ENCODE assay signal across 10 cellular contexts in genomic region chr21:45306453-45306831, GRCh38. TPM values are rescaled to one million over a fixed set of nuclear protein-coding genes. Genes with fewer than 3 reads are reported as not detected.
DNase-seq lines count a peak whose midpoint lies in the region; ATAC-seq and TF ChIP-seq lines count a peak whose summit lies in the region.
"Had no signal": no experiment of that assay in that cellular context is flagged by ENCODE, and none has a peak within 500 bp of the region (broad histone marks: within the 10 kb centered on the region; RNA-seq: fewer than 3 reads in every experiment).

No MANE protein-coding gene starts in this region.

- H4K8ac ChIP-seq in H9 (replicated peaks; ENCODE audit: insufficient read length, low read depth, low read length) = no peak overlapping the region

- H3K79me1 ChIP-seq in H9 (ENCODE audit: insufficient read depth, low read depth, low read length, poor library complexity, severe bottlenecking) = no peaks in the 10 kb centered on the region

- H3K14ac ChIP-seq in H9 (ENCODE audit: insufficient read depth, low read length) = no peak overlapping the region

- H3K4me3 Mint-ChIP-seq in osteocyte (ENCODE audit: unreplicated experiment) (no peak overlapping the region), H9 (no peak overlapping the region)

- H2BK15ac ChIP-seq in H9 (ENCODE audit: low read depth, low read length) = no peak overlapping the region

- no peak overlapping the region for H2BK20ac ChIP-seq in H9 (ENCODE audit: low read depth, low read length, poor library complexity, severe bottlenecking)

- H3K4ac ChIP-seq in H9 (ENCODE audit: low read depth, low read length) = no peak overlapping the region

- no peak overlapping the region for H2AFZ ChIP-seq in H9 (ENCODE audit: low read length)
- H2AFZ ChIP-seq: hepatocyte had no signal

- H3K4me1 ChIP-seq in ascending aorta = peaks cover 3 to 14% of the 10 kb centered on the region in 2 donors
- H3K4me1 ChIP-seq in tibial artery = peaks cover 0 to 51% (median 36%) of the 10 kb centered on the region in 4 donors
- H3K4me1 ChIP-seq in H9 (ENCODE audit: insufficient read depth, low read length) = no peaks in the 10 kb centered on the region

- H3K4me1 Mint-ChIP-seq in osteocyte (ENCODE audit: unreplicated experiment) = peaks cover 56% of the 10 kb centered on the region
- peaks cover 22 to 33% of the 10 kb centered on the region in 2 experiments for H3K4me1 Mint-ChIP-seq in H9

- H3K4me3 ChIP-seq in ascending aorta = peak overlapping the region in 1 of 2 donors; percentile 3
- peak overlapping the region in 1 of 2 donors; percentile 9 for H3K4me3 ChIP-seq in tibial artery
- H3K4me3 ChIP-seq: hepatocyte had no signal

- H2BK12ac ChIP-seq in H9 (ENCODE audit: insufficient read length, low read depth, low read length) = no peak overlapping the region

- H3K56ac ChIP-seq in H9 (ENCODE audit: insufficient read length, low read depth, low read length) = no peak overlapping the region

- no peak overlapping the region for H3K4me2 ChIP-seq in H9 (ENCODE audit: insufficient read depth, insufficient read length, low read length)
- H3K4me2 ChIP-seq: hepatocyte had no signal

- no peak for TF ChIP-seq CTCF in ascending aorta (IDR thresholded peaks at IDR 0.05)
- TF ChIP-seq CTCF in osteocyte (IDR thresholded peaks at IDR 0.05) = no peak
- TF ChIP-seq CTCF in tibial artery (IDR thresholded peaks at IDR 0.05) = no peak
- no peak for TF ChIP-seq CTCF in H9 (conservative IDR thresholded peaks at IDR 0.05)

- H3K9me3 ChIP-seq in ascending aorta = no peaks in the 10 kb centered on the region
- H3K9me3 ChIP-seq in tibial artery = no peaks in the 10 kb centered on the region
- no peaks in the 10 kb centered on the region for H3K9me3 ChIP-seq in H9 (ENCODE audit: control insufficient read depth, low read depth, low read length)

- no peak overlapping the region for H2AK5ac ChIP-seq in H9 (ENCODE audit: insufficient read length, low read length)

- H3K9me3 Mint-ChIP-seq in osteocyte (ENCODE audit: unreplicated experiment) = no peaks in the 10 kb centered on the region
- no peaks in the 10 kb centered on the region; a peak in 1 of 5 replicates for H3K9me3 Mint-ChIP-seq in H9

- intact Hi-C loops in ascending aorta (cut with DNase I) (no loop called here), left cardiac atrium (cut with DNase I) (no loop called here), tibial artery (cut with DNase I; ENCODE audit: low total_unique reads) (loop anchor here (5.0 kb wide), 1 partner anchor 126 kb away; no protein-coding TSS in a partner anchor)

- no peaks in the 10 kb centered on the region for H4K20me1 ChIP-seq in H9 (ENCODE audit: control insufficient read depth, insufficient read depth, insufficient read length)

- no peaks in the 10 kb centered on the region for H3K27me3 Mint-ChIP-seq in osteocyte (ENCODE audit: unreplicated experiment)
- H3K27me3 Mint-ChIP-seq in H9 (ENCODE audit: low read depth) = peaks cover 5% of the 10 kb centered on the region

- no peak overlapping the region for H2BK120ac ChIP-seq in H9 (ENCODE audit: low read depth, low read length, poor library complexity, severe bottlenecking)

- no peak overlapping the region for H3T11ph ChIP-seq in H9 (ENCODE audit: low read length)

- H3K9ac ChIP-seq in H9 (ENCODE audit: extremely low read depth, insufficient read length, low read length) = no peak overlapping the region

- H3K36me3 ChIP-seq in ascending aorta (no peaks in the 10 kb centered on the region), tibial artery (no peaks in the 10 kb centered on the region)

- WGBS in H9 (ENCODE audit: extremely low coverage, insufficient read length, low lambda C conversion rate) = no CpG with 5 or more reads among the region's 18 CpGs

- no peak overlapping the region for H4K5ac ChIP-seq in H9 (ENCODE audit: insufficient read length, low read depth, low read length)

- H3K27ac ChIP-seq in ascending aorta = peak overlapping the region; percentile 71 to 81
- peak overlapping the region; percentile 84 to 98 for H3K27ac ChIP-seq in tibial artery
- H3K27ac ChIP-seq in H9 (ENCODE audit: insufficient read length, low read depth, low read length) = no peak overlapping the region
- H3K27ac ChIP-seq: hepatocyte had no signal

- H4K91ac ChIP-seq in H9 (ENCODE audit: insufficient read length, low read depth, low read length) = no peak overlapping the region

- DNase-seq in ascending aorta (ENCODE audit: low spot score in 2 of 2) = peak in 1 of 2 donors; percentile 3
- peak; percentile 26 for DNase-seq in left cardiac atrium
- no peak for DNase-seq in osteocyte (ENCODE audit: extremely low spot score, unreplicated experiment)
- peak in 1 of 2 donors; percentile 68 for DNase-seq in tibial artery
- DNase-seq in H9 = no peak
- DNase-seq in T1000 (lab: John Stamatoyannopoulos, UW) = no peak
- no peak for DNase-seq in NCI-H226
- DNase-seq: effector CD8-positive, alpha-beta T cell had no signal

- H3K27ac Mint-ChIP-seq in osteocyte (ENCODE audit: unreplicated experiment) = peak overlapping the region; percentile 82
- no peak overlapping the region for H3K27ac Mint-ChIP-seq in H9

- H3K27me3 ChIP-seq in ascending aorta (no peaks in the 10 kb centered on the region), tibial artery (no peaks in the 10 kb centered on the region), H9 (ENCODE audit: insufficient read depth, low read length) (no peaks in the 10 kb centered on the region)
- H3K27me3 ChIP-seq: hepatocyte had no signal

- no peaks in the 10 kb centered on the region for H3K79me2 ChIP-seq in H9 (ENCODE audit: insufficient read depth, low read length)
- H3K79me2 ChIP-seq: hepatocyte had no signal

- no peak overlapping the region for H3K23ac ChIP-seq in H9 (ENCODE audit: insufficient read length, low read depth, low read length)

- no peak overlapping the region for H3K18ac ChIP-seq in H9 (ENCODE audit: insufficient read length, low read depth, low read length)

- ATAC-seq in left cardiac atrium (no peak), GM18907 (IDR thresholded peaks at IDR 0.05; ENCODE audit: unreplicated experiment) (no peak)

- no peak overlapping the region for H2BK5ac ChIP-seq in H9 (ENCODE audit: insufficient read length, low read length)

- no peaks in the 10 kb centered on the region for H3K23me2 ChIP-seq in H9 (ENCODE audit: insufficient read length, low read depth, low read length, poor library complexity, severe bottlenecking)

- H3K36me3 Mint-ChIP-seq in osteocyte (ENCODE audit: unreplicated experiment) (no peaks in the 10 kb centered on the region), H9 (ENCODE audit: insufficient read depth in 1 of 3, low read depth in 3 of 3) (no peaks in the 10 kb centered on the region)

RNA-seq across cellular contexts. Expression of gene POFUT2, which starts 18.7 kb away (rescaled TPM):
- total RNA-seq in ascending aorta (39.4 TPM), left cardiac atrium (10 to 100 TPM; 18.1 to 20.3 TPM), osteocyte (62.7 and 63.7 TPM in 2 replicates), H9 (2021) (32.1 and 34.8 TPM in 2 replicates)
